In genomic region chr16:6131526-6132050, GRCh38 we compare ENCODE assay signal across 24 cellular contexts.
DNase-seq lines count a peak whose midpoint lies in the region; ATAC-seq, FAIRE-seq and TF ChIP-seq lines count a peak whose summit lies in the region.
"Had no signal": no experiment of that assay in that cellular context is flagged by ENCODE, and none has a peak within 500 bp of the region (broad histone marks: within the 10 kb centered on the region; RNA-seq: fewer than 3 reads in every experiment).

No MANE protein-coding gene starts in this region.

- no peaks in the 10 kb centered on the region for H3K9me3 Mint-ChIP-seq in astrocyte (ENCODE audit: unreplicated experiment)
- H3K9me3 Mint-ChIP-seq in activated naive CD8-positive, alpha-beta T cell treated with anti-CD3 and anti-CD28 coated beads, Interleukin-2, amount 50 U/mL, for 24 hours = peaks cover 21% of the 10 kb centered on the region

- peaks cover 9% of the 10 kb centered on the region for H3F3A ChIP-seq in neural cell (ENCODE audit: insufficient read depth, low read length, poor library complexity, severe bottlenecking)

- no peaks in the 10 kb centered on the region for H3K27me3 ChIP-seq in astrocyte (ENCODE audit: insufficient read depth, low read length)
- no peaks in the 10 kb centered on the region for H3K27me3 ChIP-seq in neural cell (ENCODE audit: insufficient read depth, low read depth, low read length)
- H3K27me3 ChIP-seq: SJSA1 had no signal

- peak; percentile 6 for DNase-seq in A172 (ENCODE audit: low spot score)
- DNase-seq in NCI-H82 (lab: John Stamatoyannopoulos, UW) = peak; percentile 73
- peak; percentile 66 for DNase-seq in astrocyte (ENCODE audit: low read depth)
- DNase-seq in central memory CD4-positive, alpha-beta T cell = no peak
- DNase-seq in activated naive CD8-positive, alpha-beta T cell treated with anti-CD3 and anti-CD28 coated beads, Interleukin-2, amount 50 U/mL, for 24 hours = no peak
- DNase-seq in SW480 (ENCODE audit: low spot score) = no peak
- DNase-seq in D721Med (ENCODE audit: insufficient read length, low spot score) = no peak
- DNase-seq: AML-193; CD8-positive, alpha-beta memory T cell; DMS53; KG1; NCI-H1105; NCI-H1694; NCI-H2107; NK-92 treated with Interleukin-12 subunit alpha and Interleukin-12 subunit beta, amount 100 ng/mL, for 24 hours had no signal

- H3K79me2 ChIP-seq in astrocyte (ENCODE audit: insufficient read depth, low read length) (no peaks in the 10 kb centered on the region), neural cell (replicated peaks; ENCODE audit: insufficient read depth, low read length) (no peaks in the 10 kb centered on the region)

- H3K9ac ChIP-seq in astrocyte (ENCODE audit: low read length) = no peak overlapping the region
- peak overlapping the region; percentile 9 for H3K9ac ChIP-seq in neural cell (ENCODE audit: low read length)

- no peak overlapping the region for H3K4me3 Mint-ChIP-seq in astrocyte (ENCODE audit: unreplicated experiment)
- H3K4me3 Mint-ChIP-seq in activated naive CD8-positive, alpha-beta T cell treated with anti-CD3 and anti-CD28 coated beads, Interleukin-2, amount 50 U/mL, for 24 hours = no peak overlapping the region
- H3K4me3 Mint-ChIP-seq: CD8-positive, alpha-beta memory T cell had no signal

- H3K4me2 ChIP-seq in astrocyte (ENCODE audit: low read length) (no peak overlapping the region), neural cell (ENCODE audit: low read length) (no peak overlapping the region)

- H3K4me1 ChIP-seq in astrocyte (ENCODE audit: insufficient read depth, low read length) = no peaks in the 10 kb centered on the region
- H3K4me1 ChIP-seq: SJSA1 had no signal

- H4K20me1 ChIP-seq in astrocyte (ENCODE audit: insufficient read depth, low read length) (no peaks in the 10 kb centered on the region), neural cell (ENCODE audit: insufficient read depth) (no peaks in the 10 kb centered on the region)

- no peak for TF ChIP-seq EP300 in neural cell (conservative IDR thresholded peaks at IDR 0.05; ENCODE audit: poor library complexity, severe bottlenecking)

- TF ChIP-seq CTCF in astrocyte (IDR thresholded peaks at IDR 0.05; ENCODE audit: insufficient read depth, low read depth, low read length) (no peak), neural cell (IDR thresholded peaks at IDR 0.05; ENCODE audit: poor library complexity, severe bottlenecking) (no peak), D721Med (IDR thresholded peaks at IDR 0.05; ENCODE audit: insufficient read depth, missing control alignments) (no peak)

- H3K4me3 ChIP-seq in astrocyte (ENCODE audit: insufficient read depth, low read depth, low read length) (no peak overlapping the region), neural cell (ENCODE audit: low read length) (no peak overlapping the region)
- H3K4me3 ChIP-seq: SJSA1 had no signal

- TF ChIP-seq RAD21 in neural cell (conservative IDR thresholded peaks at IDR 0.05) = no peak

- no peaks in the 10 kb centered on the region for H3K9me2 ChIP-seq in neural cell (ENCODE audit: insufficient read depth, low read length)

- H3K4me1 Mint-ChIP-seq in astrocyte (ENCODE audit: low read depth, unreplicated experiment) = no peaks in the 10 kb centered on the region
- no peaks in the 10 kb centered on the region for H3K4me1 Mint-ChIP-seq in activated naive CD8-positive, alpha-beta T cell treated with anti-CD3 and anti-CD28 coated beads, Interleukin-2, amount 50 U/mL, for 24 hours
- H3K4me1 Mint-ChIP-seq: CD8-positive, alpha-beta memory T cell had no signal

- H3K27me3 Mint-ChIP-seq in astrocyte (ENCODE audit: low read depth, unreplicated experiment) = no peaks in the 10 kb centered on the region
- H3K27me3 Mint-ChIP-seq in activated naive CD8-positive, alpha-beta T cell treated with anti-CD3 and anti-CD28 coated beads, Interleukin-2, amount 50 U/mL, for 24 hours = no peaks in the 10 kb centered on the region
- H3K27me3 Mint-ChIP-seq: CD8-positive, alpha-beta memory T cell had no signal

- H2AFZ ChIP-seq in astrocyte (ENCODE audit: low read depth, low read length) (no peak overlapping the region), neural cell (ENCODE audit: low read depth, low read length) (no peak overlapping the region)

- H3K27ac Mint-ChIP-seq in astrocyte (ENCODE audit: unreplicated experiment) = no peak overlapping the region
- H3K27ac Mint-ChIP-seq in activated naive CD8-positive, alpha-beta T cell treated with anti-CD3 and anti-CD28 coated beads, Interleukin-2, amount 50 U/mL, for 24 hours = no peak overlapping the region
- H3K27ac Mint-ChIP-seq: CD8-positive, alpha-beta memory T cell had no signal

- H3K36me3 ChIP-seq in astrocyte (ENCODE audit: insufficient read depth, low read length) (no peaks in the 10 kb centered on the region), neural cell (ENCODE audit: insufficient read depth, low read length) (no peaks in the 10 kb centered on the region)
- H3K36me3 ChIP-seq: SJSA1 had no signal

- H3K36me3 Mint-ChIP-seq in astrocyte (ENCODE audit: low read depth, unreplicated experiment) = no peaks in the 10 kb centered on the region
- no peaks in the 10 kb centered on the region for H3K36me3 Mint-ChIP-seq in activated naive CD8-positive, alpha-beta T cell treated with anti-CD3 and anti-CD28 coated beads, Interleukin-2, amount 50 U/mL, for 24 hours (ENCODE audit: low read depth)
- H3K36me3 Mint-ChIP-seq: CD8-positive, alpha-beta memory T cell had no signal

- ATAC-seq in activated naive CD8-positive, alpha-beta T cell treated with anti-CD3 and anti-CD28 coated beads, Interleukin-2, amount 50 U/mL, for 24 hours = no peak
- ATAC-seq: HCT116, Right ventricle myocardium inferior had no signal

- no peaks in the 10 kb centered on the region for H3K9me3 ChIP-seq in astrocyte (ENCODE audit: insufficient read depth, low read depth, low read length)
- H3K9me3 ChIP-seq in neural cell (ENCODE audit: low read length) = peaks cover 3% of the 10 kb centered on the region

- H3K27ac ChIP-seq in astrocyte (ENCODE audit: low read depth, low read length) = no peak overlapping the region
- peak overlapping the region; percentile 72 for H3K27ac ChIP-seq in neural cell (ENCODE audit: low read length)
- H3K27ac ChIP-seq: 22Rv1, C4-2B, SJSA1 had no signal

- FAIRE-seq in astrocyte (lab: Jason Lieb, UNC) (no peak), D721Med (lab: Jason Lieb, UNC) (no peak)
- FAIRE-seq: GM19239, H1, HTR-8/SVneo had no signal

TF ChIP-seq in neural cell, 6 proteins besides CTCF, POLR2A, EP300 and RAD21:
- no peak for TF ChIP-seq SMC3 (conservative IDR thresholded peaks at IDR 0.05; ENCODE audit: poor library complexity)
- no peak for TF ChIP-seq POLR2AphosphoS5 (IDR thresholded peaks at IDR 0.05)
- no peak for TF ChIP-seq EZH2 (IDR thresholded peaks at IDR 0.05; ENCODE audit: borderline replicate concordance, insufficient read depth, low read length, poor library complexity, severe bottlenecking)
- no peak for TF ChIP-seq MXI1 (conservative IDR thresholded peaks at IDR 0.05; ENCODE audit: poor library complexity, severe bottlenecking)
- TF ChIP-seq REST (IDR thresholded peaks at IDR 0.05; ENCODE audit: borderline replicate concordance) = peak; percentile 17

Comparison
In these comparisons a context has a peak if more than half of its experiments do, and no peak if none do; other contexts are left out.
1. DNase-seq: peak in A172 (single experiment), NCI-H82 (single experiment) and astrocyte (single experiment); none in central memory CD4-positive, alpha-beta T cell (single experiment), activated naive CD8-positive, alpha-beta T cell treated with anti-CD3 and anti-CD28 coated beads, Interleukin-2, amount 50 U/mL, for 24 hours (single experiment), SW480 (single experiment) and D721Med (single experiment).